ENCODE assay signal across 26 cellular contexts in genomic region chr19:5572556-5573286, GRCh38. TPM values are rescaled to one million over a fixed set of nuclear protein-coding genes. Genes with fewer than 3 reads are reported as not detected.
DNase-seq lines count a peak whose midpoint lies in the region; TF ChIP-seq lines count a peak whose summit lies in the region.
"Had no signal": no experiment of that assay in that cellular context is flagged by ENCODE, and none has a peak within 500 bp of the region (broad histone marks: within the 10 kb centered on the region; RNA-seq: fewer than 3 reads in every experiment).

No MANE protein-coding gene starts in this region.

- H3K4me3 Mint-ChIP-seq in activated T-helper 1 cell treated with anti-CD3 and anti-CD28 coated beads, Interleukin-12 subunit alpha, Interleukin-12 subunit beta, Interleukin-2, Interleukin-4 antibody, amounts not matched to agents 30 ng/mL and 10 ng/mL and 1 ng/mL, durations not matched to agents 14 hours and 24 hours and 36 hours, result no peak overlapping the region
- H3K4me3 Mint-ChIP-seq: activated naive CD4-positive, alpha-beta T cell treated with anti-CD3 and anti-CD28 coated beads, Interleukin-2, amount 10 ng/mL, durations not matched to agents 7 days and 5 days; activated T-cell treated with anti-CD3 and anti-CD28 coated beads, Interleukin-2, amount 50 U/mL, for 72 hours; CD8-positive, alpha-beta T cell; dendritic cell treated with granulocyte-macrophage colony-stimulating factor and Interleukin-4, amounts not matched to agents 40 ng/mL and 50 ng/mL, for 4 days; naive thymus-derived CD4-positive, alpha-beta T cell; T-helper 17 cell had no signal

- H2AFZ ChIP-seq in smooth muscle cell (ENCODE audit: low read depth), result no peak overlapping the region
- H2AFZ ChIP-seq: GM23248 had no signal

- no peak overlapping the region for H3K9ac ChIP-seq in smooth muscle cell (ENCODE audit: low read depth)
- H3K9ac ChIP-seq: GM23248 had no signal

- H3K27me3 Mint-ChIP-seq in activated T-helper 1 cell treated with anti-CD3 and anti-CD28 coated beads, Interleukin-12 subunit alpha, Interleukin-12 subunit beta, Interleukin-2, Interleukin-4 antibody, amounts not matched to agents 30 ng/mL and 10 ng/mL and 1 ng/mL, durations not matched to agents 14 hours and 24 hours and 36 hours (ENCODE audit: insufficient read depth), result peaks cover 2% of the 10 kb centered on the region
- H3K27me3 Mint-ChIP-seq: activated naive CD4-positive, alpha-beta T cell treated with anti-CD3 and anti-CD28 coated beads, Interleukin-2, amount 10 ng/mL, durations not matched to agents 7 days and 5 days; T-helper 17 cell had no signal

- peaks cover 1% of the 10 kb centered on the region for H3K4me1 Mint-ChIP-seq in activated T-helper 1 cell treated with anti-CD3 and anti-CD28 coated beads, Interleukin-12 subunit alpha, Interleukin-12 subunit beta, Interleukin-2, Interleukin-4 antibody, amounts not matched to agents 30 ng/mL and 10 ng/mL and 1 ng/mL, durations not matched to agents 14 hours and 24 hours and 36 hours (ENCODE audit: low read depth)
- H3K4me1 Mint-ChIP-seq: activated naive CD4-positive, alpha-beta T cell treated with anti-CD3 and anti-CD28 coated beads, Interleukin-2, amount 10 ng/mL, durations not matched to agents 7 days and 5 days had no signal

- DNase-seq in D341Med (ENCODE audit: low spot score) (peak; percentile 82), NCI-H82 (lab: John Stamatoyannopoulos, UW) (peak; percentile 69), islet precursor cell (peak; percentile 89), smooth muscle cell (lab: John Stamatoyannopoulos, UW; ENCODE audit: unreplicated experiment) (no peak), NCI-H2029 treated with DMSO at 0.1 percent for 48 hours (lab: John Stamatoyannopoulos, UW) (no peak), superior temporal gyrus (ENCODE audit: extremely low spot score) (no peak), ecto neural progenitor cell (ENCODE audit: low spot score) (no peak)
- DNase-seq in activated T-helper 1 cell treated with anti-CD3 and anti-CD28 coated beads, Interleukin-12 subunit alpha, Interleukin-12 subunit beta, Interleukin-2, Interleukin-4 antibody, amounts not matched to agents 30 ng/mL and 10 ng/mL and 1 ng/mL, durations not matched to agents 14 hours and 24 hours and 36 hours (ENCODE audit: low spot score), result no peak
- DNase-seq: activated CD4-positive, alpha-beta T cell treated with anti-CD3 and anti-CD28 coated beads for 48 hours; activated naive CD4-positive, alpha-beta T cell treated with anti-CD3 and anti-CD28 coated beads, Interleukin-2, amount 10 ng/mL, durations not matched to agents 7 days and 5 days; activated T-cell treated with anti-CD3 and anti-CD28 coated beads, Interleukin-2, amount 50 U/mL, for 72 hours; CD8-positive, alpha-beta T cell; GM23248; IMR-90; mesendoderm; naive thymus-derived CD4-positive, alpha-beta T cell; NCI-H1417; NCI-H69; OCI-M1; SHP77 treated with DMSO at 0.1 percent for 48 hours; stimulated activated CD8-positive, alpha-beta memory T cell treated with anti-CD3 and anti-CD28 coated beads, Interleukin-4, amount 100 ng/mL, for 48 hours; T-helper 17 cell had no signal

- H3K9me3 Mint-ChIP-seq in activated T-helper 1 cell treated with anti-CD3 and anti-CD28 coated beads, Interleukin-12 subunit alpha, Interleukin-12 subunit beta, Interleukin-2, Interleukin-4 antibody, amounts not matched to agents 30 ng/mL and 10 ng/mL and 1 ng/mL, durations not matched to agents 14 hours and 24 hours and 36 hours, result no peaks in the 10 kb centered on the region
- H3K9me3 Mint-ChIP-seq: activated naive CD4-positive, alpha-beta T cell treated with anti-CD3 and anti-CD28 coated beads, Interleukin-2, amount 10 ng/mL, durations not matched to agents 7 days and 5 days; activated T-cell treated with anti-CD3 and anti-CD28 coated beads, Interleukin-2, amount 50 U/mL, for 72 hours; CD8-positive, alpha-beta T cell; dendritic cell treated with granulocyte-macrophage colony-stimulating factor and Interleukin-4, amounts not matched to agents 40 ng/mL and 50 ng/mL, for 4 days; naive thymus-derived CD4-positive, alpha-beta T cell had no signal

- H3K4me2 ChIP-seq in smooth muscle cell, result peak overlapping the region; percentile 15

- H3K9me3 ChIP-seq in smooth muscle cell (replicated peaks; ENCODE audit: low read depth), result no peaks in the 10 kb centered on the region
- H3K9me3 ChIP-seq: pancreas had no signal

- H3K36me3 Mint-ChIP-seq in activated T-helper 1 cell treated with anti-CD3 and anti-CD28 coated beads, Interleukin-12 subunit alpha, Interleukin-12 subunit beta, Interleukin-2, Interleukin-4 antibody, amounts not matched to agents 30 ng/mL and 10 ng/mL and 1 ng/mL, durations not matched to agents 14 hours and 24 hours and 36 hours (ENCODE audit: low read depth), result no peaks in the 10 kb centered on the region
- H3K36me3 Mint-ChIP-seq: activated naive CD4-positive, alpha-beta T cell treated with anti-CD3 and anti-CD28 coated beads, Interleukin-2, amount 10 ng/mL, durations not matched to agents 7 days and 5 days; CD8-positive, alpha-beta T cell; naive thymus-derived CD4-positive, alpha-beta T cell had no signal

- H3K27ac ChIP-seq in smooth muscle cell (ENCODE audit: low read depth), result peak overlapping the region; percentile 56
- H3K27ac ChIP-seq: cardiac muscle cell, GM23248, HL-60, pancreas had no signal

- no peak overlapping the region for H3K27ac Mint-ChIP-seq in activated T-helper 1 cell treated with anti-CD3 and anti-CD28 coated beads, Interleukin-12 subunit alpha, Interleukin-12 subunit beta, Interleukin-2, Interleukin-4 antibody, amounts not matched to agents 30 ng/mL and 10 ng/mL and 1 ng/mL, durations not matched to agents 14 hours and 24 hours and 36 hours
- H3K27ac Mint-ChIP-seq: activated naive CD4-positive, alpha-beta T cell treated with anti-CD3 and anti-CD28 coated beads, Interleukin-2, amount 10 ng/mL, durations not matched to agents 7 days and 5 days; activated T-cell treated with anti-CD3 and anti-CD28 coated beads, Interleukin-2, amount 50 U/mL, for 72 hours; CD8-positive, alpha-beta T cell; dendritic cell treated with granulocyte-macrophage colony-stimulating factor and Interleukin-4, amounts not matched to agents 40 ng/mL and 50 ng/mL, for 4 days; naive thymus-derived CD4-positive, alpha-beta T cell; T-helper 17 cell had no signal

- H3K27me3 ChIP-seq in smooth muscle cell (ENCODE audit: low read depth), result peaks cover 17% of the 10 kb centered on the region
- H3K27me3 ChIP-seq: pancreas had no signal

- H3K36me3 ChIP-seq in smooth muscle cell (ENCODE audit: low read depth), result no peaks in the 10 kb centered on the region
- H3K36me3 ChIP-seq: cardiac muscle cell, pancreas had no signal

- intact Hi-C loops in activated T-helper 1 cell treated with anti-CD3 and anti-CD28 coated beads, Interleukin-12 subunit alpha, Interleukin-12 subunit beta, Interleukin-2, Interleukin-4 antibody, amounts not matched to agents 30 ng/mL and 10 ng/mL and 1 ng/mL, durations not matched to agents 14 hours and 24 hours and 36 hours (cut with micrococcal nuclease), result no loop called here

- WGBS in smooth muscle cell (ENCODE audit: low lambda C conversion rate), result 22% methylated on average over 14 of the region's 14 CpGs

- H4K20me1 ChIP-seq in smooth muscle cell (ENCODE audit: low read depth), result no peaks in the 10 kb centered on the region

- peaks cover 6% of the 10 kb centered on the region for H3F3A ChIP-seq in smooth muscle cell (ENCODE audit: low read depth)

- no peak for TF ChIP-seq CTCF in smooth muscle cell (IDR thresholded peaks at IDR 0.05; ENCODE audit: borderline replicate concordance, insufficient read depth, poor library complexity, severe bottlenecking)

- H3K79me2 ChIP-seq in smooth muscle cell (ENCODE audit: low read depth), result no peaks in the 10 kb centered on the region

- H3K4me1 ChIP-seq in smooth muscle cell (ENCODE audit: low read depth), result no peaks in the 10 kb centered on the region
- H3K4me1 ChIP-seq: pancreas had no signal

- no peak overlapping the region for H3K4me3 ChIP-seq in smooth muscle cell
- H3K4me3 ChIP-seq: cardiac muscle cell, GM23248, pancreas had no signal

RNA-seq across cellular contexts. Expression of gene TINCR, which starts 5.0 kb away (rescaled TPM):
- total RNA-seq in smooth muscle cell, result 2.9 and 6.2 TPM in 2 replicates
- polyA plus RNA-seq in smooth muscle cell, result 2.2 and 5.7 TPM in 2 replicates
- total RNA-seq in activated T-helper 1 cell treated with anti-CD3 and anti-CD28 coated beads, Interleukin-12 subunit alpha, Interleukin-12 subunit beta, Interleukin-2, Interleukin-4 antibody, amounts not matched to agents 30 ng/mL and 10 ng/mL and 1 ng/mL, durations not matched to agents 14 hours and 24 hours and 36 hours, result 0.39 and 0.75 TPM in 2 replicates
- total RNA-seq: IMR-90 had no signal
- polyA plus RNA-seq: GM23248; naive thymus-derived CD4-positive, alpha-beta T cell had no signal

RNA-seq across cellular contexts. Expression of gene SAFB2, which starts 49.9 kb away (rescaled TPM):
- total RNA-seq in smooth muscle cell, result 10.9 and 44.9 TPM in 2 replicates
- polyA plus RNA-seq in smooth muscle cell, result 28.9 and 40.6 TPM in 2 replicates
- total RNA-seq in activated T-helper 1 cell treated with anti-CD3 and anti-CD28 coated beads, Interleukin-12 subunit alpha, Interleukin-12 subunit beta, Interleukin-2, Interleukin-4 antibody, amounts not matched to agents 30 ng/mL and 10 ng/mL and 1 ng/mL, durations not matched to agents 14 hours and 24 hours and 36 hours, result 104 and 106 TPM in 2 replicates

RNA-seq across cellular contexts. Expression of gene SAFB, which starts 50.2 kb away (rescaled TPM):
- 22.8 and 29.4 TPM in 2 replicates for total RNA-seq in smooth muscle cell
- polyA plus RNA-seq in smooth muscle cell, result 68.3 and 74.3 TPM in 2 replicates
- 143 and 146 TPM in 2 replicates for total RNA-seq in activated T-helper 1 cell treated with anti-CD3 and anti-CD28 coated beads, Interleukin-12 subunit alpha, Interleukin-12 subunit beta, Interleukin-2, Interleukin-4 antibody, amounts not matched to agents 30 ng/mL and 10 ng/mL and 1 ng/mL, durations not matched to agents 14 hours and 24 hours and 36 hours

Comparison
In these comparisons a context has a peak if more than half of its experiments do, and no peak if none do; other contexts are left out.
1. DNase-seq: peak in D341Med (single experiment), NCI-H82 (single experiment) and islet precursor cell (single experiment); none in smooth muscle cell (single experiment), NCI-H2029 treated with DMSO at 0.1 percent for 48 hours (single experiment), superior temporal gyrus (single experiment), ecto neural progenitor cell (single experiment) and activated T-helper 1 cell treated with anti-CD3 and anti-CD28 coated beads, Interleukin-12 subunit alpha, Interleukin-12 subunit beta, Interleukin-2, Interleukin-4 antibody, amounts not matched to agents 30 ng/mL and 10 ng/mL and 1 ng/mL, durations not matched to agents 14 hours and 24 hours and 36 hours (single experiment).